ENCODE assay signal across 1 cellular context in the genomic region with DNA sequence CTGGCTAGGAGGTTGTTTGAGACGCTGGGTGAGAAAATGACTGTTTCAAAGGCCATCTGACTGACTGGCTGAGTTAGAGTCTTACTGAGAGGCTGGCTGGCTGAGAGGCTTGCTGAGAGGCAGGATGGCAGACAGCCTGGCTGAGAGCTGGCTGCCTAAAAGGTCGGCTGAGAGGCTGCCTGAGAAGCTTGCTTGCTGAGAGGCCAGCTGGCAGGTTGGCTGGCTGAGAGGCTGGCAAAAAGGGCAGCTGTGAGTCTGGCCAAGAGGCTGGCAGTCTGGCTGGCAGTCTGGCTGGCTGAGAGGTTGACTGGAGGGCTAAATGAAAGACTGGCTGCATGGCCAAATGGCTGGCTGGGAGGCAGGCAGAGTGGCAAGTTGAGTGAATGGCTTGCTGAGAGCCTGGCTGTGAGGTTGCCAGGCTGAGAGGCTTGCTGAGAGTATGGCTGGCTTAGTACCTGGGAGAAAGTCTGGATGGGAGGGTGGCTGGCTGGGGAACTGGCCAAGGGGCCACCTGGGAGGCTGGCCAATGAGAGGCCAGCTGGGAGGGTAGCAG.
TF ChIP-seq lines count a peak whose summit lies in the region.

No MANE protein-coding gene starts in this region.

TF ChIP-seq in HepG2, 621 proteins besides CTCF, POLR2A, EP300 and RAD21 (continued from another document):
- TF ChIP-seq, protein P1, sequence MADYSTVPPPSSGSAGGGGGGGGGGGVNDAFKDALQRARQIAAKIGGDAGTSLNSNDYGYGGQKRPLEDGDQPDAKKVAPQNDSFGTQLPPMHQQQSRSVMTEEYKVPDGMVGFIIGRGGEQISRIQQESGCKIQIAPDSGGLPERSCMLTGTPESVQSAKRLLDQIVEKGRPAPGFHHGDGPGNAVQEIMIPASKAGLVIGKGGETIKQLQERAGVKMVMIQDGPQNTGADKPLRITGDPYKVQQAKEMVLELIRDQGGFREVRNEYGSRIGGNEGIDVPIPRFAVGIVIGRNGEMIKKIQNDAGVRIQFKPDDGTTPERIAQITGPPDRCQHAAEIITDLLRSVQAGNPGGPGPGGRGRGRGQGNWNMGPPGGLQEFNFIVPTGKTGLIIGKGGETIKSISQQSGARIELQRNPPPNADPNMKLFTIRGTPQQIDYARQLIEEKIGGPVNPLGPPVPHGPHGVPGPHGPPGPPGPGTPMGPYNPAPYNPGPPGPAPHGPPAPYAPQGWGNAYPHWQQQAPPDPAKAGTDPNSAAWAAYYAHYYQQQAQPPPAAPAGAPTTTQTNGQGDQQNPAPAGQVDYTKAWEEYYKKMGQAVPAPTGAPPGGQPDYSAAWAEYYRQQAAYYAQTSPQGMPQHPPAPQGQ (CRISPR knock-in tag; IDR thresholded peaks at IDR 0.05; ENCODE audit: borderline replicate concordance) = 0 out of 2 replicates have a peak, but pooled peaks have one; percentile 59
- 0 out of 2 replicates have a peak, but pooled peaks have one; percentile 27 for TF ChIP-seq ZNF772 (CRISPR knock-in tag; IDR thresholded peaks at IDR 0.05)
- TF ChIP-seq ZNF17 (CRISPR knock-in tag; IDR thresholded peaks at IDR 0.05) = no peak
- TF ChIP-seq DNMT1 (CRISPR knock-in tag; IDR thresholded peaks at IDR 0.05) = 0 out of 2 replicates have a peak, but pooled peaks have one; percentile 6
- TF ChIP-seq, protein P2, sequence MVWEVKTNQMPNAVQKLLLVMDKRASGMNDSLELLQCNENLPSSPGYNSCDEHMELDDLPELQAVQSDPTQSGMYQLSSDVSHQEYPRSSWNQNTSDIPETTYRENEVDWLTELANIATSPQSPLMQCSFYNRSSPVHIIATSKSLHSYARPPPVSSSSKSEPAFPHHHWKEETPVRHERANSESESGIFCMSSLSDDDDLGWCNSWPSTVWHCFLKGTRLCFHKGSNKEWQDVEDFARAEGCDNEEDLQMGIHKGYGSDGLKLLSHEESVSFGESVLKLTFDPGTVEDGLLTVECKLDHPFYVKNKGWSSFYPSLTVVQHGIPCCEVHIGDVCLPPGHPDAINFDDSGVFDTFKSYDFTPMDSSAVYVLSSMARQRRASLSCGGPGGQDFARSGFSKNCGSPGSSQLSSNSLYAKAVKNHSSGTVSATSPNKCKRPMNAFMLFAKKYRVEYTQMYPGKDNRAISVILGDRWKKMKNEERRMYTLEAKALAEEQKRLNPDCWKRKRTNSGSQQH (CRISPR knock-in tag; IDR thresholded peaks at IDR 0.05; ENCODE audit: low read depth) = no peak
